ENCODE assay signal across 13 cellular contexts in genomic region chr16:54938351-54939346, GRCh38. TPM values are rescaled to one million over a fixed set of nuclear protein-coding genes. Genes with fewer than 3 reads are reported as not detected.
DNase-seq lines count a peak whose midpoint lies in the region; ATAC-seq and TF ChIP-seq lines count a peak whose summit lies in the region.
"Had no signal": no experiment of that assay in that cellular context is flagged by ENCODE, and none has a peak within 500 bp of the region (broad histone marks: within the 10 kb centered on the region; RNA-seq: fewer than 3 reads in every experiment).

No MANE protein-coding gene starts in this region.

- H4K12ac ChIP-seq in trophoblast cell (ENCODE audit: low read depth, low read length), result no peak overlapping the region

- no peak overlapping the region for H2BK120ac ChIP-seq in trophoblast cell (ENCODE audit: insufficient read depth, low read length, poor library complexity)

- H3K9me3 ChIP-seq in WERI-Rb-1 (ENCODE audit: severe bottlenecking) (no peaks in the 10 kb centered on the region), trophoblast cell (ENCODE audit: insufficient read depth, low read depth, low read length) (peaks cover 4% of the 10 kb centered on the region)
- H3K9me3 ChIP-seq: adrenal gland, esophagus squamous epithelium had no signal

- no peak overlapping the region for H2AFZ ChIP-seq in trophoblast cell (ENCODE audit: insufficient read depth, low read length, poor library complexity)

- H3K27ac ChIP-seq in WERI-Rb-1, result no peak overlapping the region
- no peak overlapping the region for H3K27ac ChIP-seq in trophoblast cell (ENCODE audit: low read depth, low read length)
- H3K27ac ChIP-seq: adrenal gland, RWPE1 had no signal

- peaks cover 8 to 10% of the 10 kb centered on the region in 2 experiments for H3K4me1 ChIP-seq in trophoblast cell (ENCODE audit: control insufficient read depth in 1 of 2, insufficient read depth in 2 of 2, low read length in 2 of 2)

- ATAC-seq in left cardiac atrium, result peak in 1 of 2 donors; percentile 21
- no peak for ATAC-seq in HG02763 (IDR thresholded peaks at IDR 0.05; ENCODE audit: unreplicated experiment)
- no peak for ATAC-seq in HG03521 (IDR thresholded peaks at IDR 0.05; ENCODE audit: unreplicated experiment)

- peak overlapping the region; percentile 12 for H3K4me2 ChIP-seq in trophoblast cell (ENCODE audit: low read length)

- peak; percentile 62 for DNase-seq in NCI-H748 (lab: John Stamatoyannopoulos, UW; ENCODE audit: unreplicated experiment)
- no peak for DNase-seq in NCI-H748 treated with DMSO at 0.1 percent for 48 hours (lab: John Stamatoyannopoulos, UW)
- DNase-seq in WERI-Rb-1, result peak; percentile 40
- DNase-seq in left cardiac atrium, result peak; percentile 45
- DNase-seq in trophoblast cell, result peak in 1 of 2 donors; percentile 17
- no peak for DNase-seq in activated CD4-positive, CD25-positive, alpha-beta regulatory T cell (lab: John Stamatoyannopoulos, UW)
- DNase-seq: activated B cell treated with CpG ODN at 0.5 μM for 24 hours, adrenal gland, esophagus squamous epithelium had no signal

- no peak overlapping the region for H4K8ac ChIP-seq in trophoblast cell (ENCODE audit: low read depth, low read length)

- no peak overlapping the region for H4K91ac ChIP-seq in trophoblast cell (ENCODE audit: low read depth, low read length)

- intact Hi-C loops in left cardiac atrium (cut with DNase I), result loop anchor here (10.0 kb wide), 1 partner anchor 654 kb away; the partner anchor contains the start of gene IRX3 (in 2 of the 2)

- H3K9ac ChIP-seq in trophoblast cell (ENCODE audit: low read length), result no peak overlapping the region

- H3K23ac ChIP-seq in trophoblast cell (ENCODE audit: low read length), result no peak overlapping the region

- no peak overlapping the region for H2BK5ac ChIP-seq in trophoblast cell (ENCODE audit: low read depth, low read length, poor library complexity)

- no peak overlapping the region for H3K4ac ChIP-seq in trophoblast cell (ENCODE audit: low read depth, low read length)

- no peaks in the 10 kb centered on the region for H3K79me1 ChIP-seq in trophoblast cell (ENCODE audit: low read length)

- no peak overlapping the region for H3K14ac ChIP-seq in trophoblast cell (ENCODE audit: low read length)

- H3K27me3 ChIP-seq in WERI-Rb-1 (ENCODE audit: insufficient read depth, low read depth, severe bottlenecking) (peaks cover 60% of the 10 kb centered on the region), trophoblast cell (ENCODE audit: insufficient read depth, low read length) (peaks cover 71% of the 10 kb centered on the region)

- H3K4me3 ChIP-seq in WERI-Rb-1 (ENCODE audit: low read depth, low read length) (peak overlapping the region; percentile 58), trophoblast cell (ENCODE audit: low read depth, low read length) (peak overlapping the region; percentile 9)

- H3K18ac ChIP-seq in trophoblast cell (ENCODE audit: low read length), result no peak overlapping the region

- H2AK5ac ChIP-seq in trophoblast cell (ENCODE audit: low read length), result no peak overlapping the region

- no peaks in the 10 kb centered on the region for H3K79me2 ChIP-seq in trophoblast cell (ENCODE audit: control insufficient read depth, insufficient read depth, low read length, poor library complexity)

- TF ChIP-seq CTCF in WERI-Rb-1 (IDR thresholded peaks at IDR 0.05; ENCODE audit: low read depth, low read length), result peak; percentile 22; the same call in 1 of the 2 replicates

- no peak overlapping the region for H2BK12ac ChIP-seq in trophoblast cell (ENCODE audit: low read length)

- WGBS in trophoblast cell (ENCODE audit: extremely low coverage, insufficient coverage, insufficient read length), result no CpG with 5 or more reads among the region's 64 CpGs

- H3K36me3 ChIP-seq in WERI-Rb-1, result no peaks in the 10 kb centered on the region
- no peaks in the 10 kb centered on the region for H3K36me3 ChIP-seq in trophoblast cell (ENCODE audit: control insufficient read depth in 1 of 2, insufficient read depth in 2 of 2, low read length in 2 of 2)
- H3K36me3 ChIP-seq: adrenal gland had no signal

RNA-seq across cellular contexts. Expression of gene IRX5, which starts 8.0 kb away (rescaled TPM):
- 1 to 10 TPM in 1 of 2 donors, under 1 TPM in 1; 0.27 to 1.1 TPM for total RNA-seq in left cardiac atrium
- 0.17 and 0.31 TPM in 2 replicates for polyA plus RNA-seq in trophoblast cell (2013)
- total RNA-seq: activated B cell treated with CpG ODN at 0.5 μM for 24 hours, G401 had no signal

Comparison
In these comparisons a context has a peak if more than half of its experiments do, and no peak if none do; other contexts are left out.
1. DNase-seq: peak in NCI-H748 (single experiment), WERI-Rb-1 (single experiment) and left cardiac atrium (single experiment); none in NCI-H748 treated with DMSO at 0.1 percent for 48 hours (single experiment) and activated CD4-positive, CD25-positive, alpha-beta regulatory T cell (0 of 4).